In genomic region chr18:32468147-32468845, GRCh38 we compare ENCODE assay signal across 8 cellular contexts. TPM values are rescaled to one million over a fixed set of nuclear protein-coding genes. Genes with fewer than 3 reads are reported as not detected.
DNase-seq lines count a peak whose midpoint lies in the region; ATAC-seq and TF ChIP-seq lines count a peak whose summit lies in the region.
"Had no signal": no experiment of that assay in that cellular context is flagged by ENCODE, and none has a peak within 500 bp of the region (broad histone marks: within the 10 kb centered on the region; RNA-seq: fewer than 3 reads in every experiment).

No MANE protein-coding gene starts in this region.

- WGBS in mammary epithelial cell (ENCODE audit: low coverage, missing lambda C conversion rate): 68% methylated on average over 3 of the region's 3 CpGs
- 63% methylated on average over 2 of the region's 3 CpGs for WGBS in mesenchymal stem cell

- H2AFZ ChIP-seq in mammary epithelial cell (ENCODE audit: low read depth, low read length) (peak overlapping the region; percentile 59), mesenchymal stem cell (ENCODE audit: low read depth, low read length) (no peak overlapping the region)

- H3K27ac ChIP-seq in mammary epithelial cell (ENCODE audit: insufficient read depth, low read depth, low read length) (no peak overlapping the region), mesenchymal stem cell (ENCODE audit: low read length, poor library complexity, severe bottlenecking) (no peak overlapping the region), thoracic aorta (no peak overlapping the region)

- no peak for ATAC-seq in thoracic aorta (ENCODE audit: insufficient number of reproducible peaks, low FRiP score, low read depth)
- ATAC-seq in HG03159 (IDR thresholded peaks at IDR 0.05; ENCODE audit: unreplicated experiment): no peak
- ATAC-seq: stimulated activated naive B cell treated with anti-CD40 and anti-IgM and Interleukin-4, amounts not matched to agents 10 μg/mL and 1 μg/mL and 100 μg/mL, for 72 hours had no signal

- no peak overlapping the region for H3K14ac ChIP-seq in mesenchymal stem cell (ENCODE audit: low read length in 2 of 2)

- H4K20me1 ChIP-seq in mammary epithelial cell (ENCODE audit: insufficient read depth, low read length): no peaks in the 10 kb centered on the region

- H3K4me2 ChIP-seq in mammary epithelial cell (ENCODE audit: insufficient read depth, low read depth, low read length) (peak overlapping the region; percentile 73), mesenchymal stem cell (ENCODE audit: low read length, poor library complexity, severe bottlenecking) (peak overlapping the region; percentile 75)

- H3K79me1 ChIP-seq in mesenchymal stem cell (replicated peaks; ENCODE audit: low read length, poor library complexity, severe bottlenecking): peaks cover 15% of the 10 kb centered on the region

- intact Hi-C loops in mammary epithelial cell (cut with micrococcal nuclease): no loop called here

- H3K4me1 ChIP-seq in mammary epithelial cell (ENCODE audit: insufficient read depth, low read length): peaks cover 12% of the 10 kb centered on the region
- H3K4me1 ChIP-seq in mesenchymal stem cell (ENCODE audit: control insufficient read depth, insufficient read depth, low read depth, low read length): peaks cover 7% of the 10 kb centered on the region
- H3K4me1 ChIP-seq in thoracic aorta (ENCODE audit: control insufficient read depth in 1 of 2, low read depth in 2 of 2): peaks cover 4 to 21% of the 10 kb centered on the region in 2 donors

- peaks cover 45% of the 10 kb centered on the region for H3K79me2 ChIP-seq in mammary epithelial cell (ENCODE audit: insufficient read depth, low read length)

- no peak overlapping the region for H3K18ac ChIP-seq in mesenchymal stem cell (ENCODE audit: low read depth in 1 of 2, low read length in 2 of 2)

- DNase-seq in NAMALWA (ENCODE audit: low spot score) (peak; percentile 14), mammary epithelial cell (peak; percentile 6), mesenchymal stem cell (no peak), thoracic aorta (ENCODE audit: low spot score) (no peak), NCI-H1436 treated with DMSO at 0.1 percent for 48 hours (lab: John Stamatoyannopoulos, UW) (no peak), NCI-H1092 (lab: John Stamatoyannopoulos, UW) (no peak)
- DNase-seq: stimulated activated naive B cell treated with anti-CD40 and anti-IgM and Interleukin-4, amounts not matched to agents 10 μg/mL and 1 μg/mL and 100 μg/mL, for 72 hours had no signal

- H3K27me3 ChIP-seq in mammary epithelial cell (ENCODE audit: insufficient read depth, low read length) (no peaks in the 10 kb centered on the region), mesenchymal stem cell (ENCODE audit: control insufficient read depth in 1 of 2, insufficient read depth in 1 of 2, low read length in 2 of 2) (peaks cover 0 to 4% of the 10 kb centered on the region in 2 experiments), thoracic aorta (replicated peaks; ENCODE audit: insufficient read depth) (no peaks in the 10 kb centered on the region)

- H2BK12ac ChIP-seq in mesenchymal stem cell (ENCODE audit: low read length in 2 of 2): no peak overlapping the region

- in situ Hi-C loops in mammary epithelial cell (cut with MboI; ENCODE audit: low sequenced_read_pairs in 2 of 2): loop anchor here in 1 of 2 donors (5.0 kb wide), 1 partner anchor 181 kb away; no protein-coding TSS in a partner anchor

- H3K36me3 ChIP-seq in mammary epithelial cell (ENCODE audit: insufficient read depth, low read length) (no peaks in the 10 kb centered on the region), mesenchymal stem cell (ENCODE audit: control insufficient read depth in 1 of 2, insufficient read depth in 2 of 2, low read depth in 1 of 2, low read length in 2 of 2) (no peaks in the 10 kb centered on the region), thoracic aorta (no peaks in the 10 kb centered on the region)

- no peak overlapping the region for H2BK5ac ChIP-seq in mesenchymal stem cell (ENCODE audit: low read depth, low read length, poor library complexity, severe bottlenecking)

- no peak overlapping the region for H2BK15ac ChIP-seq in mesenchymal stem cell (ENCODE audit: low read depth, poor library complexity, severe bottlenecking)

- TSS peak; percentile 13 for BruUV-seq in mammary epithelial cell (replicated peaks; lab: Mats Ljungman, UMichigan)

- dilution Hi-C loops in mammary epithelial cell (cut with HindIII; ENCODE audit: low sequenced_read_pairs): no loop called here

- H4K91ac ChIP-seq in mesenchymal stem cell (ENCODE audit: low read length): no peak overlapping the region

- H3K23ac ChIP-seq in mesenchymal stem cell (ENCODE audit: low read length in 2 of 2): no peak overlapping the region

- peak overlapping the region; percentile 7 for H3K9ac ChIP-seq in mammary epithelial cell (ENCODE audit: insufficient read depth, low read length)
- peak overlapping the region; percentile 59 for H3K9ac ChIP-seq in mesenchymal stem cell (ENCODE audit: low read length)

- H3K4me3 ChIP-seq in mammary epithelial cell (replicated peaks in 1 of 3; ENCODE audit: insufficient read depth in 1 of 3, low read depth in 2 of 3, low read length in 3 of 3): peak overlapping the region; percentile 12 to 28 (median 22)
- peak overlapping the region in 1 of 2 experiments; percentile 65 for H3K4me3 ChIP-seq in mesenchymal stem cell (ENCODE audit: insufficient read depth in 1 of 2, low read depth in 1 of 2, low read length in 2 of 2)
- H3K4me3 ChIP-seq in thoracic aorta: peak overlapping the region; percentile 81

- H3K9me3 ChIP-seq in mammary epithelial cell (replicated peaks; ENCODE audit: insufficient read depth, low read length) (no peaks in the 10 kb centered on the region), mesenchymal stem cell (ENCODE audit: control insufficient read depth, low read length) (no peaks in the 10 kb centered on the region), thoracic aorta (no peaks in the 10 kb centered on the region)

- TF ChIP-seq CTCF in mammary epithelial cell (conservative IDR thresholded peaks at IDR 0.05 in 1 of 2, IDR thresholded peaks at IDR 0.05 in 1 of 2; ENCODE audit: extremely low read depth in 1 of 2, insufficient read depth in 1 of 2, low read depth in 1 of 2, low read length in 2 of 2) (no peak), thoracic aorta (IDR thresholded peaks at IDR 0.05) (no peak)

- no peak overlapping the region for H3K4ac ChIP-seq in mesenchymal stem cell (ENCODE audit: low read depth in 1 of 2, low read length in 2 of 2)

- no peak overlapping the region for H4K8ac ChIP-seq in mesenchymal stem cell (ENCODE audit: low read length)

- CTCF ChIA-PET in mammary epithelial cell (lab: Charles Lee; ENCODE audit: low non-redundant PET): no interaction called here

- no peak overlapping the region for H2BK120ac ChIP-seq in mesenchymal stem cell (ENCODE audit: low read depth, low read length)

- H2AK5ac ChIP-seq in mesenchymal stem cell (ENCODE audit: low read length, severe bottlenecking): no peak overlapping the region

RNA-seq across cellular contexts. Expression of gene GAREM1, which starts 2.4 kb away (rescaled TPM):
- 1 to 10 TPM; 6.8 to 9.0 TPM for total RNA-seq in mammary epithelial cell
- 5.9 TPM for polyA plus RNA-seq in mammary epithelial cell
- 15.5 TPM for polyA minus RNA-seq in mammary epithelial cell
- polyA plus RNA-seq in mesenchymal stem cell (2013, experiment 1 of 2): 4.6 TPM
- 4.8 TPM for polyA plus RNA-seq in mesenchymal stem cell (2013, experiment 2 of 2)
- total RNA-seq in thoracic aorta: 10 to 100 TPM; 12.0 to 15.4 TPM

Comparison
In these comparisons a context has a peak if more than half of its experiments do, and no peak if none do; other contexts are left out.
1. DNase-seq: peak in NAMALWA (single experiment) and mammary epithelial cell (single experiment); none in mesenchymal stem cell (single experiment), thoracic aorta (single experiment), NCI-H1436 treated with DMSO at 0.1 percent for 48 hours (single experiment) and NCI-H1092 (single experiment).